In the genomic region with DNA sequence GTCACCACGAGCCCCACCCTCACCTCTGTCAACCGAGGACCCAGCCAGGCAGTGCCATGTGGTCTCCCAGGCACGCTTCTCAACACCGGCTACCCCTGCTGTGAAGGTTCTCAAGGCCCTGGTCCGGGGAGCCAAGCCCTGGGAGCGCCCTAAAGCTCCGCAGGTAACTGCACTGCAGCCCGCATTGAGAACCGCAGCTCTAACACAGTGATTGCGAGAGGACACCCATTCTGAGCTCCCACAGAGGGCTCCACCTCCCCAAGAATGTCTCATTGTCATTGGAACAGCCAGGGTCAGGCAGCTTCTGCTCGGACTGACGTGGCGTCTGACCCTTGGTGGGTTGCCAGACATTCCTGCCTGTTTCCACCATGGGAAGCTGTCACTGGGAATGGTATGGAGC, we compare ENCODE assay signal across 1 cellular context.
TF ChIP-seq lines count a peak whose summit lies in the region.

No MANE protein-coding gene starts in this region.

TF ChIP-seq in endothelial cell of umbilical vein, 7 proteins besides CTCF, POLR2A, EP300 and RAD21 (continued from another document):
- no peak for TF ChIP-seq POLR2AphosphoS5 (IDR thresholded peaks at IDR 0.05; ENCODE audit: insufficient read depth, low read depth, low read length)
- no peak for TF ChIP-seq EZH2 (IDR thresholded peaks at IDR 0.05; ENCODE audit: borderline replicate concordance, low read depth, low read length, severe bottlenecking)
- no peak for TF ChIP-seq GATA2 (IDR thresholded peaks at IDR 0.05; ENCODE audit: insufficient read depth, insufficient read length, low read depth, low read length)
- TF ChIP-seq JUN (IDR thresholded peaks at IDR 0.05; ENCODE audit: borderline replicate concordance, insufficient read depth, insufficient read length, low read depth), result no peak
